In genomic region chr19:29842471-29843179, GRCh38 we compare ENCODE assay signal across 10 cellular contexts. TPM values are rescaled to one million over a fixed set of nuclear protein-coding genes. Genes with fewer than 3 reads are reported as not detected.
DNase-seq lines count a peak whose midpoint lies in the region; ATAC-seq and TF ChIP-seq lines count a peak whose summit lies in the region.
"Had no signal": no experiment of that assay in that cellular context is flagged by ENCODE, and none has a peak within 500 bp of the region (broad histone marks: within the 10 kb centered on the region; RNA-seq: fewer than 3 reads in every experiment).

No MANE protein-coding gene starts in this region.

- H3K27ac ChIP-seq in left ventricle myocardium inferior (replicated peaks) (peak overlapping the region; percentile 28), right atrium auricular region (peak overlapping the region in 1 of 2 donors; percentile 27), mesendoderm (ENCODE audit: low read depth, low read length) (no peak overlapping the region), upper lobe of right lung (no peak overlapping the region), A673 (ENCODE audit: low read depth, low read length, poor library complexity, severe bottlenecking) (no peak overlapping the region)
- H3K27ac ChIP-seq: BLaER1 had no signal

- H2BK15ac ChIP-seq in mesendoderm (replicated peaks; ENCODE audit: low read depth), result no peak overlapping the region

- no peaks in the 10 kb centered on the region for H3K79me2 ChIP-seq in mesendoderm (ENCODE audit: control insufficient read depth, insufficient read depth, low read length)

- no peak overlapping the region for H2AK5ac ChIP-seq in mesendoderm (ENCODE audit: low read length)

- TF ChIP-seq CTCF in left ventricle myocardium inferior (IDR thresholded peaks at IDR 0.05; ENCODE audit: borderline replicate concordance) (no peak), right atrium auricular region (IDR thresholded peaks at IDR 0.05) (no peak), upper lobe of right lung (IDR thresholded peaks at IDR 0.05) (no peak), A673 (conservative IDR thresholded peaks at IDR 0.05; ENCODE audit: low read depth, low read length) (no peak)

- no CpG with 5 or more reads among the region's 11 CpGs for WGBS in mesendoderm (ENCODE audit: extremely low coverage, insufficient coverage, low lambda C conversion rate)

- H3K36me3 ChIP-seq in left ventricle myocardium inferior, result no peaks in the 10 kb centered on the region
- H3K36me3 ChIP-seq in right atrium auricular region, result no peaks in the 10 kb centered on the region
- no peaks in the 10 kb centered on the region for H3K36me3 ChIP-seq in adipocyte (ENCODE audit: control insufficient read depth, insufficient read depth, low read length, severe bottlenecking)
- no peaks in the 10 kb centered on the region for H3K36me3 ChIP-seq in mesendoderm (ENCODE audit: control insufficient read depth, insufficient read depth, low read length)
- H3K36me3 ChIP-seq in upper lobe of right lung, result no peaks in the 10 kb centered on the region
- H3K36me3 ChIP-seq in A673 (ENCODE audit: insufficient read depth, low read length, poor library complexity, severe bottlenecking), result no peaks in the 10 kb centered on the region
- H3K36me3 ChIP-seq: BLaER1 had no signal

- CTCF ChIA-PET in A673 (lab: Charles Lee), result no interaction called here

- no peak overlapping the region for H3K4me2 ChIP-seq in mesendoderm (ENCODE audit: low read length)

- no peak overlapping the region for H4K8ac ChIP-seq in mesendoderm (ENCODE audit: low read depth, low read length)

- intact Hi-C loops in left ventricle myocardium inferior (cut with micrococcal nuclease) (no loop called here), upper lobe of right lung (cut with DNase I) (no loop called here), A673 (cut with micrococcal nuclease; ENCODE audit: unreplicated experiment) (no loop called here)

- H3K9me3 ChIP-seq in left ventricle myocardium inferior (replicated peaks) (no peaks in the 10 kb centered on the region), right atrium auricular region (no peaks in the 10 kb centered on the region), adipocyte (ENCODE audit: control insufficient read depth, low read length) (no peaks in the 10 kb centered on the region), upper lobe of right lung (no peaks in the 10 kb centered on the region), A673 (ENCODE audit: low read depth, low read length, poor library complexity, severe bottlenecking) (no peaks in the 10 kb centered on the region)
- H3K9me3 ChIP-seq: BLaER1 had no signal

- POLR2A ChIA-PET in A673 (lab: Charles Lee; ENCODE audit: low non-redundant PET), result no interaction called here

- H3K27me3 ChIP-seq in left ventricle myocardium inferior (ENCODE audit: low read depth), result peaks cover 30% of the 10 kb centered on the region
- no peaks in the 10 kb centered on the region for H3K27me3 ChIP-seq in right atrium auricular region
- peaks cover 13% of the 10 kb centered on the region for H3K27me3 ChIP-seq in adipocyte (replicated peaks; ENCODE audit: control insufficient read depth, insufficient read depth, low read length)
- no peaks in the 10 kb centered on the region for H3K27me3 ChIP-seq in mesendoderm (ENCODE audit: insufficient read depth, low read length, poor library complexity)
- peaks cover 4% of the 10 kb centered on the region for H3K27me3 ChIP-seq in upper lobe of right lung
- H3K27me3 ChIP-seq in A673 (replicated peaks; ENCODE audit: insufficient read depth, low read depth, low read length, poor library complexity), result peaks cover 57% of the 10 kb centered on the region

- H3K4me1 ChIP-seq in left ventricle myocardium inferior (peaks cover 33% of the 10 kb centered on the region), right atrium auricular region (peaks cover 0 to 26% of the 10 kb centered on the region in 2 donors), adipocyte (ENCODE audit: control insufficient read depth, insufficient read depth, low read length) (peaks cover 21% of the 10 kb centered on the region), mesendoderm (ENCODE audit: control insufficient read depth, low read depth, low read length) (no peaks in the 10 kb centered on the region), upper lobe of right lung (peaks cover 21% of the 10 kb centered on the region), A673 (ENCODE audit: insufficient read depth, low read length, poor library complexity, severe bottlenecking) (peaks cover 5% of the 10 kb centered on the region)

- H3K4me3 ChIP-seq in left ventricle myocardium inferior, result peak overlapping the region; percentile 75
- H3K4me3 ChIP-seq in right atrium auricular region, result peak overlapping the region in 1 of 2 donors; percentile 78
- peak overlapping the region; percentile 70 for H3K4me3 ChIP-seq in adipocyte (ENCODE audit: low read length)
- H3K4me3 ChIP-seq in mesendoderm (ENCODE audit: low read length), result no peak overlapping the region
- H3K4me3 ChIP-seq in upper lobe of right lung, result no peak overlapping the region
- H3K4me3 ChIP-seq in A673 (ENCODE audit: low read depth, low read length, poor library complexity, severe bottlenecking), result no peak overlapping the region

- no peak overlapping the region for H4K5ac ChIP-seq in mesendoderm (ENCODE audit: low read length)

- H3K4ac ChIP-seq in mesendoderm (ENCODE audit: low read depth, low read length), result no peak overlapping the region

- BruUV-seq in A673 (replicated peaks; lab: Mats Ljungman, UMichigan), result no TSS peak

- DNase-seq in left ventricle myocardium inferior (no peak), right atrium auricular region (ENCODE audit: low spot score) (no peak), adipocyte (ENCODE audit: low read depth) (no peak), mesendoderm (no peak), upper lobe of right lung (peak; percentile 71), A673 (ENCODE audit: low spot score) (no peak)

- H3K9ac ChIP-seq in adipocyte (ENCODE audit: low read length) (peak overlapping the region; percentile 62), mesendoderm (ENCODE audit: low read length) (peak overlapping the region; percentile 61)
- H3K9ac ChIP-seq: BLaER1 had no signal

- H2BK120ac ChIP-seq in mesendoderm (ENCODE audit: low read depth, low read length), result no peak overlapping the region

- ATAC-seq in upper lobe of right lung, result no peak
- no peak for ATAC-seq in HG02798 (IDR thresholded peaks at IDR 0.05; ENCODE audit: poor library complexity, unreplicated experiment)
- no peak for ATAC-seq in HG03108 (IDR thresholded peaks at IDR 0.05; ENCODE audit: unreplicated experiment)
- ATAC-seq: naive thymus-derived CD4-positive, alpha-beta T cell had no signal

- no peak overlapping the region for H2BK5ac ChIP-seq in mesendoderm (ENCODE audit: low read length)

- H3K56ac ChIP-seq in mesendoderm (ENCODE audit: low read length), result no peak overlapping the region

- H3K18ac ChIP-seq in mesendoderm (ENCODE audit: low read length), result no peak overlapping the region

- H3K23ac ChIP-seq in mesendoderm (ENCODE audit: low read length), result no peak overlapping the region

- no peaks in the 10 kb centered on the region for H3K79me1 ChIP-seq in mesendoderm (ENCODE audit: low read length)

RNA-seq across cellular contexts. Expression of gene CCNE1, which starts 30.8 kb away (rescaled TPM):
- total RNA-seq in left ventricle myocardium inferior (3.1 TPM), right atrium auricular region (1 to 10 TPM; 4.4 to 5.5 TPM), upper lobe of right lung (0.55 TPM), A673 (2021) (8.9 and 12.0 TPM in 2 replicates)
- polyA plus RNA-seq in mesendoderm (2013, experiment 1 of 2), result 36.6 TPM
- polyA plus RNA-seq in mesendoderm (2013, experiment 2 of 2), result 36.5 TPM

Comparison
In these comparisons a context has a peak if more than half of its experiments do, and no peak if none do; other contexts are left out.
1. H3K4me3 ChIP-seq: peak in left ventricle myocardium inferior (single experiment) and adipocyte (single experiment); none in mesendoderm (single experiment), upper lobe of right lung (single experiment) and A673 (single experiment).